10 cellular contexts compared by ENCODE assay signal in genomic region chr9:130129425-130130061, GRCh38. TPM values are rescaled to one million over a fixed set of nuclear protein-coding genes. Genes with fewer than 3 reads are reported as not detected.
DNase-seq lines count a peak whose midpoint lies in the region; ATAC-seq and TF ChIP-seq lines count a peak whose summit lies in the region.
"Had no signal": no experiment of that assay in that cellular context is flagged by ENCODE, and none has a peak within 500 bp of the region (broad histone marks: within the 10 kb centered on the region; RNA-seq: fewer than 3 reads in every experiment).

No MANE protein-coding gene starts in this region.

- H3K36me3 Mint-ChIP-seq in natural killer cell treated with Interleukin-12 subunit alpha and Interleukin-12 subunit beta and Interleukin-15 and Interleukin-18, amount 100 ng/mL, for 72 hours = peaks cover 13% of the 10 kb centered on the region

- H3K27ac Mint-ChIP-seq in natural killer cell treated with Interleukin-12 subunit alpha and Interleukin-12 subunit beta and Interleukin-15 and Interleukin-18, amount 100 ng/mL, for 72 hours = peak overlapping the region; percentile 98 to 100

- H3K27ac ChIP-seq in BLaER1 = peak overlapping the region; percentile 77
- H3K27ac ChIP-seq in PC-3 (ENCODE audit: low read length) = peak overlapping the region; percentile 69
- H3K27ac ChIP-seq: VCaP had no signal

- H3K9me3 ChIP-seq in BLaER1 (no peaks in the 10 kb centered on the region), PC-3 (ENCODE audit: low read length) (no peaks in the 10 kb centered on the region)

- H3K36me3 ChIP-seq in BLaER1 = peaks cover 61% of the 10 kb centered on the region
- H3K36me3 ChIP-seq in PC-3 (ENCODE audit: low read depth, low read length) = 0 out of 2 replicates have a peak, but pooled peaks cover 6% of the 10 kb centered on the region

- intact Hi-C loops in PC-3 (cut with micrococcal nuclease) = no loop called here

- H3K4me2 ChIP-seq in BLaER1 (peak overlapping the region; percentile 69), PC-3 (ENCODE audit: low read length) (no peak overlapping the region)

- H2AFZ ChIP-seq in PC-3 (ENCODE audit: low read length) = no peak overlapping the region

- CTCF ChIA-PET in PC-3 (lab: Charles Lee) = no interaction called here

- H3K4me3 ChIP-seq in BLaER1 (0 out of 2 replicates have a peak overlapping the region, but pooled peaks have one; percentile 40), PC-3 (ENCODE audit: low read length) (no peak overlapping the region), astrocyte of the spinal cord (ENCODE audit: low read depth, low read length) (no peak overlapping the region)

- no peaks in the 10 kb centered on the region for H3K27me3 ChIP-seq in BLaER1
- H3K27me3 ChIP-seq in PC-3 (ENCODE audit: low read length) = no peaks in the 10 kb centered on the region

- H4K20me1 ChIP-seq in BLaER1 = no peaks in the 10 kb centered on the region
- no peaks in the 10 kb centered on the region for H4K20me1 ChIP-seq in PC-3 (ENCODE audit: low read length)

- POLR2A ChIA-PET in PC-3 (lab: Charles Lee; ENCODE audit: unreplicated experiment) = no interaction called here

- H3F3A ChIP-seq in PC-3 (ENCODE audit: low read length, unreplicated experiment) = no peaks in the 10 kb centered on the region

- DNase-seq in PC-3 (no peak), astrocyte of the spinal cord (ENCODE audit: low read depth, low spot score) (peak; percentile 61), HuH-7.5 (ENCODE audit: low spot score) (no peak), NCI-H1436 (lab: John Stamatoyannopoulos, UW) (no peak), NCI-H2171 (lab: John Stamatoyannopoulos, UW) (no peak), NCI-H1694 (lab: John Stamatoyannopoulos, UW) (no peak)
- no peak for DNase-seq in natural killer cell treated with Interleukin-12 subunit alpha and Interleukin-12 subunit beta and Interleukin-15 and Interleukin-18, amount 100 ng/mL, for 72 hours (ENCODE audit: low spot score)
- DNase-seq: DMS53 had no signal

- H3K9me3 Mint-ChIP-seq in natural killer cell treated with Interleukin-12 subunit alpha and Interleukin-12 subunit beta and Interleukin-15 and Interleukin-18, amount 100 ng/mL, for 72 hours = no peaks in the 10 kb centered on the region

- in situ Hi-C loops in astrocyte of the spinal cord (cut with HindIII; ENCODE audit: low sequenced_read_pairs) = no loop called here

- H3K79me2 ChIP-seq in PC-3 (ENCODE audit: low read length) = no peaks in the 10 kb centered on the region

- H3K4me1 Mint-ChIP-seq in natural killer cell treated with Interleukin-12 subunit alpha and Interleukin-12 subunit beta and Interleukin-15 and Interleukin-18, amount 100 ng/mL, for 72 hours (ENCODE audit: low read depth in 2 of 2) = peaks cover 64 to 65% of the 10 kb centered on the region in 2 donors

- peak overlapping the region; percentile 82 for H3K4me3 Mint-ChIP-seq in natural killer cell treated with Interleukin-12 subunit alpha and Interleukin-12 subunit beta and Interleukin-15 and Interleukin-18, amount 100 ng/mL, for 72 hours

- BruUV-seq in PC-3 (replicated peaks; lab: Mats Ljungman, UMichigan) = no TSS peak

- H3K27me3 Mint-ChIP-seq in natural killer cell treated with Interleukin-12 subunit alpha and Interleukin-12 subunit beta and Interleukin-15 and Interleukin-18, amount 100 ng/mL, for 72 hours = no peaks in the 10 kb centered on the region

- H3K9ac ChIP-seq in BLaER1 (peak overlapping the region; percentile 69), PC-3 (ENCODE audit: low read length) (no peak overlapping the region; the same call in 1 of the 2 replicates)

- H3K9me2 ChIP-seq in PC-3 (replicated peaks; ENCODE audit: low read length) = no peaks in the 10 kb centered on the region

- TF ChIP-seq CTCF in PC-3 (conservative IDR thresholded peaks at IDR 0.05; ENCODE audit: low read depth, low read length) = no peak
- TF ChIP-seq CTCF in astrocyte of the spinal cord (IDR thresholded peaks at IDR 0.05; ENCODE audit: low read depth, low read length) = no peak

- peak; percentile 49; the same call in 1 of the 2 replicates for ATAC-seq in PC-3
- ATAC-seq in natural killer cell treated with Interleukin-12 subunit alpha and Interleukin-12 subunit beta and Interleukin-15 and Interleukin-18, amount 100 ng/mL, for 72 hours = peak in 1 of 2 donors; percentile 12

- H3K4me1 ChIP-seq in BLaER1 = peaks cover 41% of the 10 kb centered on the region
- peaks cover 15% of the 10 kb centered on the region; the same call in 1 of the 2 replicates for H3K4me1 ChIP-seq in PC-3 (ENCODE audit: insufficient read depth, low read length)

RNA-seq across cellular contexts. Expression of gene NCS1, which starts 42.7 kb away (rescaled TPM):
- total RNA-seq in PC-3 (2014; rRNA removed) = 13.4 and 14.0 TPM in 2 replicates
- total RNA-seq in natural killer cell treated with Interleukin-12 subunit alpha and Interleukin-12 subunit beta and Interleukin-15 and Interleukin-18, amount 100 ng/mL, for 72 hours = 10 to 100 TPM; 31.0 to 38.1 TPM
